ENCODE assay signal across 35 cellular contexts in the genomic region with DNA sequence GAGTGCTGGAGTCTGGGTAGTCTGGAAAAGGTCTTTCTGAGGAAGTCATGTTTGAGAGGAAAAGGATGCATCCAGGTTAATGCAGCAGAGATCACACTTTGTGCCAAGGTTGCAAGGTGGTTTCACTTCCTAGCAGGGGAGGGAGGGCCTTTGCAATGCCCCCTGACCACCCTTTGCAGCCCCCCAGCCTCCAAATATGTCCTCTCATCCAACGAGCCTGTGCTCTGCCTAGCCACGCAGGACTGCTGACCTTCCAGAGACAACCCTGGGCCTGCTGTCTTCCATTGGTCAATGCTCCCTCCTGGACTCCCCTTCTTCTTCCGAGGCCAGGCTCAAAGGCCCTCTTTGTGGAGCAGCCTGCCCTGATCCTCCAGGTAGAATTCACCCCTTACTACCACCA. TPM values are rescaled to one million over a fixed set of nuclear protein-coding genes. Genes with fewer than 3 reads are reported as not detected.
"Had no signal": no experiment of that assay in that cellular context is flagged by ENCODE, and none has a peak within 500 bp of the region (broad histone marks: within the 10 kb centered on the region; RNA-seq: fewer than 3 reads in every experiment).

No MANE protein-coding gene starts in this region.

- H3K27ac Mint-ChIP-seq: activated B cell treated with CpG ODN at 0.5 μM for 24 hours; activated CD8-positive, alpha-beta T cell treated with anti-CD3 and anti-CD28 coated beads for 36 hours; activated naive CD8-positive, alpha-beta T cell; activated T-helper 17 cell treated with anti-CD3 and anti-CD28 coated beads, Interleukin-2, amount 50 U/mL, for 72 hours; effector memory CD8-positive, alpha-beta T cell; T-helper 17 cell; T-helper 2 cell treated with Interferon-gamma antibody and Interleukin-4, amounts not matched to agents 5 μg/mL and 100 μg/mL, for 36 hours had no signal

- H3K4me1 Mint-ChIP-seq: activated B cell treated with CpG ODN at 0.5 μM for 24 hours; activated T-helper 17 cell treated with anti-CD3 and anti-CD28 coated beads, Interleukin-2, amount 50 U/mL, for 72 hours; T-helper 17 cell had no signal

- H3K4me3 Mint-ChIP-seq: activated B cell treated with CpG ODN at 0.5 μM for 24 hours; activated CD8-positive, alpha-beta T cell treated with anti-CD3 and anti-CD28 coated beads for 36 hours; activated naive CD8-positive, alpha-beta T cell; activated T-cell treated with anti-CD3 and anti-CD28 coated beads, Interleukin-2, amount 50 U/mL, for 4 hours; activated T-helper 17 cell treated with anti-CD3 and anti-CD28 coated beads, Interleukin-2, amount 50 U/mL, for 72 hours; effector memory CD8-positive, alpha-beta T cell; T-helper 17 cell; T-helper 2 cell treated with Interferon-gamma antibody and Interleukin-4, amounts not matched to agents 5 μg/mL and 100 μg/mL, for 36 hours had no signal

- H3K9me3 Mint-ChIP-seq: activated B cell treated with CpG ODN at 0.5 μM for 24 hours; activated CD8-positive, alpha-beta T cell treated with anti-CD3 and anti-CD28 coated beads for 36 hours; activated T-cell treated with anti-CD3 and anti-CD28 coated beads, Interleukin-2, amount 50 U/mL, for 4 hours; activated T-helper 17 cell treated with anti-CD3 and anti-CD28 coated beads, Interleukin-2, amount 50 U/mL, for 72 hours; effector memory CD8-positive, alpha-beta T cell; T-helper 2 cell treated with Interferon-gamma antibody and Interleukin-4, amounts not matched to agents 5 μg/mL and 100 μg/mL, for 36 hours had no signal

- H3K4me3 ChIP-seq: body of pancreas, cardiac muscle cell, coronary artery, esophagus squamous epithelium, gastroesophageal sphincter had no signal

- H3K27ac ChIP-seq: body of pancreas, cardiac muscle cell, coronary artery, esophagus squamous epithelium, gastroesophageal sphincter, WERI-Rb-1 had no signal

- H3K36me3 ChIP-seq: cardiac muscle cell, esophagus squamous epithelium, gastroesophageal sphincter, WERI-Rb-1 had no signal

- DNase-seq: activated B cell treated with CpG ODN at 0.5 μM for 24 hours; activated CD4-positive, alpha-beta T cell treated with anti-CD3 and anti-CD28 coated beads for 48 hours; activated CD4-positive, alpha-beta T cell treated with anti-CD3 and anti-CD28 coated beads, Interleukin-2, amount 50 U/mL, for 1 hour; activated CD4-positive, alpha-beta T cell treated with anti-CD3 and anti-CD28 coated beads, Interleukin-2, amount 50 U/mL, for 48 hours; activated CD8-positive, alpha-beta memory T cell treated with anti-CD3 and anti-CD28 coated beads for 24 hours; activated CD8-positive, alpha-beta T cell treated with anti-CD3 and anti-CD28 coated beads for 36 hours; activated effector memory CD4-positive, alpha-beta T cell treated with Interleukin-2 at 50 U/mL for 16 hours; activated gamma-delta T cell treated with Interleukin-2 at 50 U/mL for 16 hours; activated naive CD4-positive, alpha-beta T cell treated with anti-CD3 and anti-CD28 coated beads, Interleukin-2, amount 50 U/mL, for 16 hours; activated naive CD4-positive, alpha-beta T cell treated with Interleukin-2 at 50 U/mL for 16 hours; activated T-cell treated with anti-CD3 and anti-CD28 coated beads, Interleukin-2, amount 50 U/mL, for 4 hours; amygdala; aorta; body of pancreas; central memory CD4-positive, alpha-beta T cell; cerebellar nuclear complex; dermis blood vessel endothelial cell; effector CD4-positive, alpha-beta T cell; effector memory CD8-positive, alpha-beta T cell; erythroblast; esophagus squamous epithelium; foreskin melanocyte; T-helper 1 cell; T-helper 17 cell; T1000; WERI-Rb-1 had no signal

- H3K36me3 Mint-ChIP-seq: activated naive CD8-positive, alpha-beta T cell had no signal

- H3K4me1 ChIP-seq: body of pancreas, esophagus squamous epithelium, gastroesophageal sphincter had no signal

- H3K27me3 ChIP-seq: body of pancreas, cardiac muscle cell had no signal

RNA-seq across cellular contexts. Expression of gene TUNAR, which starts 47.3 kb away (rescaled TPM):
- total RNA-seq: activated CD8-positive, alpha-beta T cell treated with anti-CD3 and anti-CD28 coated beads for 36 hours; activated T-cell treated with anti-CD3 and anti-CD28 coated beads, Interleukin-2, amount 50 U/mL, for 4 hours; activated T-helper 17 cell treated with anti-CD3 and anti-CD28 coated beads, Interleukin-2, amount 50 U/mL, for 72 hours; aorta; dermis blood vessel endothelial cell; esophagus squamous epithelium; fibroblast of lung; fibroblast of villous mesenchyme; glomerular endothelial cell; T-helper 17 cell had no signal
